ENCODE assay signal across 8 cellular contexts in the genomic region with DNA sequence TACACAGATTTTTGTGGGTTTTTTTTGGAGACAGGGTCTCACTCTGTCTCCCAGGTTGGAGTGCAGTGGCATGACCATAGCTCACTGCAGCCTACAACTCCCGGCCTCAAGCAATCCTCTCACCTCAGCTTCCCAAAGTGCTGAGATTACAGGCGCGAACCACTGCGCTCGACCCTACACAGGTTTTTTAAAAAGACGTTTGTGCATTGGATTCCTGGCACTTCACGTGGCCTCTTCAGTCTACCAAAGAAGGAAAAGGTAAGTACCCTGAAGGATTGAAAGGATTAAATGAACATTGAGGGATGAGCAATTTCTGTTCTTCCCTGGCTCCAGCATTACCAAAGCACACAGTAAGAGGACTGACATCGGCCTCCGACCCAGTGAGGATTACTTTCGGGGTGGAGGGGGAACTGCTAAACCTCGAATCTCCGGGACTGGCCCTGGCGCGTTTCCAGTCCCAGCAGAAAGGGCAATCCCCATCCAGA. TPM values are rescaled to one million over a fixed set of nuclear protein-coding genes. Genes with fewer than 3 reads are reported as not detected.
DNase-seq lines count a peak whose midpoint lies in the region; ATAC-seq and TF ChIP-seq lines count a peak whose summit lies in the region.

No MANE protein-coding gene starts in this region.

- no peaks in the 10 kb centered on the region for H3K36me3 Mint-ChIP-seq in mesothelial cell of epicardium

- no peak for TF ChIP-seq POLR2A in body of pancreas (IDR thresholded peaks at IDR 0.05)

- intact Hi-C loops in heart right ventricle (cut with DNase I) = loop anchor here in 6 of 10 donors (5.0 to 10.0 kb wide), 3 partner anchors 77 to 82 kb away; partner anchors contain the start of genes STK4 (in 5 of the 6) and TOMM34 (in 2 of the 6)
- intact Hi-C loops in Right ventricle myocardium inferior (cut with DNase I) = loop anchor here (5.0 kb wide), 1 partner anchor 77 kb away; the partner anchor contains the start of gene TOMM34
- intact Hi-C loops in body of pancreas (cut with DNase I) = no loop called here

- peak overlapping the region; percentile 88 for H3K4me3 Mint-ChIP-seq in mesothelial cell of epicardium

- H3K36me3 ChIP-seq in heart right ventricle = peaks cover 0 to 16% (median 0%) of the 10 kb centered on the region in 9 donors
- no peaks in the 10 kb centered on the region for H3K36me3 ChIP-seq in body of pancreas (replicated peaks in 1 of 2; ENCODE audit: insufficient read depth in 1 of 2, low read depth in 2 of 2)

- no peaks in the 10 kb centered on the region for H3K9me3 ChIP-seq in heart right ventricle
- H3K9me3 ChIP-seq in body of pancreas = no peaks in the 10 kb centered on the region

- H3K9me3 Mint-ChIP-seq in mesothelial cell of epicardium = no peaks in the 10 kb centered on the region

- DNase-seq in heart right ventricle (no peak), Right ventricle myocardium inferior (ENCODE audit: missing footprints) (no peak), body of pancreas (no peak), mesothelial cell of epicardium (ENCODE audit: low spot score in 2 of 2, unreplicated experiment in 2 of 2) (no peak), NCI-H524 treated with DMSO at 0.1 percent for 48 hours (lab: John Stamatoyannopoulos, UW) (no peak), CD1c-positive myeloid dendritic cell (ENCODE audit: extremely low spot score) (no peak)
- no peak for DNase-seq in activated CD8-positive, alpha-beta memory T cell treated with anti-CD3 and anti-CD28 coated beads for 24 hours

- H3K27me3 ChIP-seq in heart right ventricle (no peaks in the 10 kb centered on the region), body of pancreas (no peaks in the 10 kb centered on the region)

- H3K27ac ChIP-seq in heart right ventricle (peak overlapping the region in 9 of 10 donors; percentile 97 to 99 (median 99)), body of pancreas (peak overlapping the region; percentile 34 to 96 (median 90))

- H3K27ac Mint-ChIP-seq in mesothelial cell of epicardium = peak overlapping the region; percentile 92

- H3K4me1 Mint-ChIP-seq in mesothelial cell of epicardium = peaks cover 44% of the 10 kb centered on the region

- H3K4me1 ChIP-seq in heart right ventricle (peaks cover 4 to 47% (median 43%) of the 10 kb centered on the region in 9 donors), body of pancreas (peaks cover 44% of the 10 kb centered on the region)

- H3K27me3 Mint-ChIP-seq in mesothelial cell of epicardium (ENCODE audit: low read depth) = no peaks in the 10 kb centered on the region

- WGBS in heart right ventricle, 2 donors = 6% methylated on average over 14 of the region's 14 CpGs
- WGBS in body of pancreas, 2 donors = 9 to 10% methylated on average over 14 of the region's 14 CpGs

- ATAC-seq in heart right ventricle (peak in 5 of 8 donors; percentile 1 to 25 (median 5)), Right ventricle myocardium inferior (no peak), body of pancreas (no peak), HG03342 (IDR thresholded peaks at IDR 0.05; ENCODE audit: unreplicated experiment) (no peak)

- TF ChIP-seq CTCF in heart right ventricle (IDR thresholded peaks at IDR 0.05) = no peak
- TF ChIP-seq CTCF in body of pancreas (IDR thresholded peaks at IDR 0.05) = no peak
- TF ChIP-seq CTCF in mesothelial cell of epicardium (IDR thresholded peaks at IDR 0.05; ENCODE audit: unreplicated experiment) = no peak

- H3K4me3 ChIP-seq in heart right ventricle (peak overlapping the region; percentile 60 to 99 (median 96)), body of pancreas (peak overlapping the region; percentile 7 to 17)

RNA-seq across cellular contexts. Expression of gene YWHAB, which starts 0.6 kb away (rescaled TPM):
- total RNA-seq in heart right ventricle = 100 to 1,000 TPM in 8 of 10 donors, 10 to 100 TPM in 2; 89.1 to 130 (median 116) TPM
- polyA plus RNA-seq in heart right ventricle = 10 to 100 TPM; 37.9 to 96.7 TPM
- 110 TPM for total RNA-seq in Right ventricle myocardium inferior
- 10 to 100 TPM; 49.3 to 64.9 TPM for total RNA-seq in body of pancreas
- 113 to 116 TPM (median 114 TPM) in 3 replicates for total RNA-seq in mesothelial cell of epicardium

RNA-seq across cellular contexts. Expression of gene PABPC1L, which starts 24.9 kb away (rescaled TPM):
- total RNA-seq in heart right ventricle (1 to 10 TPM in 9 of 10 donors, under 1 TPM in 1; 0.89 to 3.4 (median 1.8) TPM), Right ventricle myocardium inferior (2.3 TPM), body of pancreas (100 to 1,000 TPM in 1 of 2 donors, 10 to 100 TPM in 1; 41.8 to 105 TPM), mesothelial cell of epicardium (131 to 135 TPM (median 135 TPM) in 3 replicates)
- 10 to 100 TPM in 1 of 2 donors, 1 to 10 TPM in 1; 2.6 to 14.3 TPM for polyA plus RNA-seq in heart right ventricle

Comparison
In these comparisons a context has a peak if more than half of its experiments do, and no peak if none do; other contexts are left out.
1. ATAC-seq: peak in heart right ventricle (5 of 8); none in Right ventricle myocardium inferior (single experiment), body of pancreas (single experiment) and HG03342 (single experiment).
2. RNA of gene PABPC1L, which starts 24.9 kb away (total RNA-seq): 131 to 135 TPM in mesothelial cell of epicardium and 41.8 to 105 TPM in body of pancreas; 2.3 TPM in Right ventricle myocardium inferior (single experiment) and 0.89 to 3.4 TPM in heart right ventricle; every median in the first group is over 4 times any median in the second.